In the genomic region with DNA sequence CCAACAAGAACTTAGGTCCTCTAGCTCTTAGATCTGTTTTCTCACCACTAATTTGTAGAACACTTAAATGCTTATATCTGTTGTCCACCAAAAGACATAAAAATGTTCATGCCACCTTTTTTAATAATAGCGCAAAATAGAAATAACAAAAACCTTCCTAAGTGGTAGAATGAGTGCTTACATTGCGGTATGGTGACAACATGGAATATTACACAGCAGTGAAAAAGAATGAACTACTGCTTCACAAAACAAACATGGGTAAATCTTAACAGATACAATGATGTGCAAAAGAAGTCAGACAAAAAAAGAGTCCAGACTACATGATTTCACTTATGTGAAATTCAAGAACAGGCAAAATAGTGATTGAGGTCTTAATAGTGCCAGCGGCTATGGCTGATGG, we compare ENCODE assay signal across 32 cellular contexts.
"Had no signal": no experiment of that assay in that cellular context is flagged by ENCODE, and none has a peak within 500 bp of the region (broad histone marks: within the 10 kb centered on the region; RNA-seq: fewer than 3 reads in every experiment).

No MANE protein-coding gene starts in this region.

- H3K9me3 ChIP-seq: MG63 had no signal

- DNase-seq: Karpas-422, Kasumi-1, MG63, MM.1S, MV-4-11, NCI-H1048, NCI-H1092, NCI-H1105, NCI-H1105 treated with DMSO at 0.1 percent for 48 hours, NCI-H1417, NCI-H1417 treated with DMSO at 0.1 percent for 48 hours, NCI-H146, NCI-H1694, NCI-H1694 treated with DMSO at 0.1 percent for 48 hours, NCI-H187, NCI-H187 treated with DMSO at 0.1 percent for 48 hours, NCI-H1930, NCI-H2029, NCI-H2029 treated with DMSO at 0.1 percent for 48 hours, NCI-H2081, NCI-H2081 treated with DMSO at 0.1 percent for 48 hours, NCI-H2107, NCI-H2171, NCI-H2227 treated with DMSO at 0.1 percent for 48 hours, NCI-H226, NCI-H345, NCI-H446, NCI-H446 treated with DMSO at 0.1 percent for 48 hours, NCI-H510A, NCI-H510A treated with DMSO at 0.1 percent for 48 hours, NCI-H524, NCI-H524 treated with DMSO at 0.1 percent for 48 hours had no signal

- H3K4me3 ChIP-seq: MG63 had no signal

- H3K36me3 ChIP-seq: MG63 had no signal
